8 cellular contexts compared by ENCODE assay signal in the genomic region with DNA sequence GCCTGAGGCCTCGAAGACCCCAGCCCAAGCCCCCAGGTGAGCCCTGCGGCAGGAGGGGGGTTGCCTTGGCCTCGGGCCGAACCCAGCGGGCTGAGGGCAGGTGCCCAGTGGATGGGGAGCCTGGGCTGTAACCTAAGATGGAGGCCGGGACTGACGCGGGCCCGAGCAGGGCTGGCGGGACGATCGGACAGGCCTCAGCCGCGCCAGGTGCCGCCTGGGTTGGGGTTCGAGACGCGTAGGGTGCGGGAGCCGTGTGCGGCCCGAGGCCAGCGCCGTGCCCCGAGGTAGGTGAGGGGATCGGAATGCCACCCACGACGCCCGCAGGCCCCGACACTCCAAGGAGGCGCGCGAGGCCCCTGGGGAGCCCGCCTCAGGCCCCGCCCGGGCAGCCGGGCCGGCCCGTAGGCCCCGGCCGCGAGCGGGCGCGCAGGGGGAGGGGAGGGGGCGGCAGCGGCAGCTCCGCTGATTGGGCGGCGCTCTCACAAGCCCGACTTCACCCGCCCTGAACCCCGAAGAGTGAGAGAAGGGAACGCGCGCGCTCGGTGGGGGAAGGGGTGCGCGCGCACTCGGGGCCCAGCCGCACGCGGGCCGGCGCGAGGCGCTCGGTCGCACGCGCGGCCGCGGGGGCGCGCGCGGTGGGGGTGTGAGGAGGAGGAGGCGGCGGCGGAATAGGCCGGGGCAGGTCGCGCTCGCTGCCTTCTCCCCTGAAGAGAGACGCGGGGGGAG. TPM values are rescaled to one million over a fixed set of nuclear protein-coding genes. Genes with fewer than 3 reads are reported as not detected.
DNase-seq lines count a peak whose midpoint lies in the region; ATAC-seq lines count a peak whose summit lies in the region.

A gene with protein sequence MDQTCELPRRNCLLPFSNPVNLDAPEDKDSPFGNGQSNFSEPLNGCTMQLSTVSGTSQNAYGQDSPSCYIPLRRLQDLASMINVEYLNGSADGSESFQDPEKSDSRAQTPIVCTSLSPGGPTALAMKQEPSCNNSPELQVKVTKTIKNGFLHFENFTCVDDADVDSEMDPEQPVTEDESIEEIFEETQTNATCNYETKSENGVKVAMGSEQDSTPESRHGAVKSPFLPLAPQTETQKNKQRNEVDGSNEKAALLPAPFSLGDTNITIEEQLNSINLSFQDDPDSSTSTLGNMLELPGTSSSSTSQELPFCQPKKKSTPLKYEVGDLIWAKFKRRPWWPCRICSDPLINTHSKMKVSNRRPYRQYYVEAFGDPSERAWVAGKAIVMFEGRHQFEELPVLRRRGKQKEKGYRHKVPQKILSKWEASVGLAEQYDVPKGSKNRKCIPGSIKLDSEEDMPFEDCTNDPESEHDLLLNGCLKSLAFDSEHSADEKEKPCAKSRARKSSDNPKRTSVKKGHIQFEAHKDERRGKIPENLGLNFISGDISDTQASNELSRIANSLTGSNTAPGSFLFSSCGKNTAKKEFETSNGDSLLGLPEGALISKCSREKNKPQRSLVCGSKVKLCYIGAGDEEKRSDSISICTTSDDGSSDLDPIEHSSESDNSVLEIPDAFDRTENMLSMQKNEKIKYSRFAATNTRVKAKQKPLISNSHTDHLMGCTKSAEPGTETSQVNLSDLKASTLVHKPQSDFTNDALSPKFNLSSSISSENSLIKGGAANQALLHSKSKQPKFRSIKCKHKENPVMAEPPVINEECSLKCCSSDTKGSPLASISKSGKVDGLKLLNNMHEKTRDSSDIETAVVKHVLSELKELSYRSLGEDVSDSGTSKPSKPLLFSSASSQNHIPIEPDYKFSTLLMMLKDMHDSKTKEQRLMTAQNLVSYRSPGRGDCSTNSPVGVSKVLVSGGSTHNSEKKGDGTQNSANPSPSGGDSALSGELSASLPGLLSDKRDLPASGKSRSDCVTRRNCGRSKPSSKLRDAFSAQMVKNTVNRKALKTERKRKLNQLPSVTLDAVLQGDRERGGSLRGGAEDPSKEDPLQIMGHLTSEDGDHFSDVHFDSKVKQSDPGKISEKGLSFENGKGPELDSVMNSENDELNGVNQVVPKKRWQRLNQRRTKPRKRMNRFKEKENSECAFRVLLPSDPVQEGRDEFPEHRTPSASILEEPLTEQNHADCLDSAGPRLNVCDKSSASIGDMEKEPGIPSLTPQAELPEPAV (N-terminal part only) (plus strand): TSS at position 655 of the 726 bp plus-strand sequence. CDS start 1,331 bp downstream, outside the sequence.

- peak; percentile 55 for DNase-seq in NCI-H128 (lab: John Stamatoyannopoulos, UW; ENCODE audit: unreplicated experiment)
- peak; percentile 84 for DNase-seq in activated CD4-positive, alpha-beta T cell treated with anti-CD3 and anti-CD28 coated beads for 1 hour
- DNase-seq in cerebellum (ENCODE audit: low spot score): peak; percentile 94
- peak; percentile 80 for DNase-seq in kidney tubule cell (ENCODE audit: low spot score)
- peak; percentile 78 to 89 for DNase-seq in stimulated activated CD4-positive, alpha-beta T cell treated with anti-CD3 and anti-CD28 coated beads, Interleukin-15, amount 100 ng/mL, for 48 hours (ENCODE audit: low read depth in 2 of 2)
- DNase-seq in DMS79 treated with DMSO at 0.1 percent for 48 hours (lab: John Stamatoyannopoulos, UW): no peak

- ATAC-seq in GM18502 (IDR thresholded peaks at IDR 0.05; ENCODE audit: poor library complexity, unreplicated experiment) (peak; percentile 66), HG02610 (IDR thresholded peaks at IDR 0.05; ENCODE audit: unreplicated experiment) (peak; percentile 62)

RNA-seq across cellular contexts. Expression of the gene that starts here (rescaled TPM):
- 102 TPM for total RNA-seq in cerebellum
